13 cellular contexts compared by ENCODE assay signal in genomic region chr4:88963817-88964216, GRCh38.
A peak's percentile ranks its signal among the peaks of the same experiment; 100 is the strongest.
DNase-seq lines count a peak whose midpoint lies in the region; ATAC-seq and TF ChIP-seq lines count a peak whose summit lies in the region.
"Had no signal": no experiment of that assay in that cellular context is flagged by ENCODE, and none has a peak within 500 bp of the region (broad histone marks: within the 10 kb centered on the region; RNA-seq: fewer than 3 reads in every experiment).

No MANE protein-coding gene starts in this region.

- peak; percentile 27 for ATAC-seq in HG02610 (IDR thresholded peaks at IDR 0.05; ENCODE audit: unreplicated experiment)
- ATAC-seq in HG03520 (IDR thresholded peaks at IDR 0.05; ENCODE audit: unreplicated experiment): no peak
- ATAC-seq: natural killer cell had no signal

- H3K4me3 ChIP-seq in fibroblast of mammary gland (ENCODE audit: control insufficient read depth, low read depth, low read length): no peak overlapping the region

- TF ChIP-seq CTCF in fibroblast of mammary gland (conservative IDR thresholded peaks at IDR 0.05; ENCODE audit: control insufficient read depth, insufficient read depth, low read depth, low read length): no peak

- DNase-seq in DMS153 treated with DMSO at 0.1 percent for 48 hours (lab: John Stamatoyannopoulos, UW; ENCODE audit: unreplicated experiment): peak; percentile 49
- peak; percentile 17 to 21 for DNase-seq in NOMO-1 (lab: John Stamatoyannopoulos, UW; ENCODE audit: unreplicated experiment in 2 of 2)
- DNase-seq in fibroblast of mammary gland (ENCODE audit: low read depth): peak; percentile 79
- no peak for DNase-seq in cerebellar nuclear complex (lab: John Stamatoyannopoulos, UW)
- no peak for DNase-seq in NCI-H524 treated with DMSO at 0.1 percent for 48 hours (lab: John Stamatoyannopoulos, UW)
- no peak for DNase-seq in stimulated activated CD4-positive, alpha-beta T cell treated with anti-CD3 and anti-CD28 coated beads, Interleukin-12 subunit alpha, Interleukin-12 subunit beta, amount 100 ng/mL, for 4 hours
- DNase-seq: activated CD4-positive, alpha-beta T cell treated with anti-CD3 and anti-CD28 coated beads, Interleukin-2, amount 50 U/mL, for 1 hour; CD4-positive, alpha-beta T cell; effector CD4-positive, alpha-beta T cell; natural killer cell; NCI-H1694 treated with DMSO at 0.1 percent for 48 hours had no signal

Comparison
In these comparisons a context has a peak if more than half of its experiments do, and no peak if none do; other contexts are left out.
1. DNase-seq: peak in DMS153 treated with DMSO at 0.1 percent for 48 hours (single experiment), NOMO-1 (2 of 2) and fibroblast of mammary gland (single experiment); none in cerebellar nuclear complex (0 of 2), NCI-H524 treated with DMSO at 0.1 percent for 48 hours (single experiment) and stimulated activated CD4-positive, alpha-beta T cell treated with anti-CD3 and anti-CD28 coated beads, Interleukin-12 subunit alpha, Interleukin-12 subunit beta, amount 100 ng/mL, for 4 hours (single experiment).